In the genomic region with DNA sequence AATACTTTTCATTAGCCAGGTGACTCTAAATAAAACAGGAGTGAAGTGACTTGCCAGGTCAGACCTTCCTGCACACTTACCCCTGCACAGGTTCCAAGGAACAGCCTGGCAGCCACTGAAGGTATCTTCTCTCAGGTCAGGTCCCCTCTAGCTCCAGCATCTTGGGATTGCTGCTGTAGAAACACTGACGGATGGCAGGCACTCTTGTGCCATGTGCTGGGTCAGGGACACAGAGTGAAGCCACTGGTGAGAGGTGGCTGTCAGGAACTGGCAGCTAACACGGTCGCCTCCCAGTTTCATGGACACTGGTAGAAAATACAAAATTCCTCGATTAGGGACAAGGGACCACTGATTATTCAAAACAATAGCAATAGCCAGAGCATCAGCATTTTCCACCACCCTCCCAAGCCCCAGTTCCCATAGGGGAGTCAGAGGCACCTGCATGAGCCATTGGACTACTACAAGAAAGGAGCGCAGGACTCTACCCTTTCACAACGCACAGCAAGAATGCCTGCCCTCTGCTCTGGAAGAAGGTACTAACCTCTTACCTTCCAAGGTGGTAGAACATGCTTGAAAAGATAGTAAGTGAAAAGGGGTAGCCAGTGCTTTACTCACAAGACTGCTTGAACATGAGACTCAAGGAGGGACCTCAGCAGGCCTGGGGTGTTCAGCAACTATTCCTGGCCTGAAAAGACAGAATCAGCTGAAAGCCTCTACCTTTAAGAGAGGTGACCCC, we compare ENCODE assay signal across 11 cellular contexts. TPM values are rescaled to one million over a fixed set of nuclear protein-coding genes. Genes with fewer than 3 reads are reported as not detected.
A peak's percentile ranks its signal among the peaks of the same experiment; 100 is the strongest.
DNase-seq lines count a peak whose midpoint lies in the region; ATAC-seq and TF ChIP-seq lines count a peak whose summit lies in the region.
"Had no signal": no experiment of that assay in that cellular context is flagged by ENCODE, and none has a peak within 500 bp of the region (broad histone marks: within the 10 kb centered on the region; RNA-seq: fewer than 3 reads in every experiment).

No MANE protein-coding gene starts in this region.

- H3K4me1 Mint-ChIP-seq in activated naive CD4-positive, alpha-beta T cell treated with anti-CD3 and anti-CD28 coated beads, Interleukin-2, amount 10 ng/mL, durations not matched to agents 7 days and 5 days, result peaks cover 87% of the 10 kb centered on the region
- H3K4me1 Mint-ChIP-seq in stimulated activated naive CD8-positive, alpha-beta T cell treated with anti-CD3 and anti-CD28 coated beads, Interleukin-15, amount 100 ng/mL, for 72 hours, result peaks cover 89% of the 10 kb centered on the region

- no peaks in the 10 kb centered on the region for H3K9me3 Mint-ChIP-seq in activated naive CD4-positive, alpha-beta T cell treated with anti-CD3 and anti-CD28 coated beads, Interleukin-2, amount 10 ng/mL, durations not matched to agents 7 days and 5 days
- no peaks in the 10 kb centered on the region for H3K9me3 Mint-ChIP-seq in stimulated activated naive CD8-positive, alpha-beta T cell treated with anti-CD3 and anti-CD28 coated beads, Interleukin-15, amount 100 ng/mL, for 72 hours

- 75 to 84% methylated on average over 3 to 6 of the region's 6 CpGs for WGBS in esophagus squamous epithelium, 2 donors

- H3K27me3 Mint-ChIP-seq in activated naive CD4-positive, alpha-beta T cell treated with anti-CD3 and anti-CD28 coated beads, Interleukin-2, amount 10 ng/mL, durations not matched to agents 7 days and 5 days, result peaks cover 3% of the 10 kb centered on the region
- H3K27me3 Mint-ChIP-seq in stimulated activated naive CD8-positive, alpha-beta T cell treated with anti-CD3 and anti-CD28 coated beads, Interleukin-15, amount 100 ng/mL, for 72 hours, result no peaks in the 10 kb centered on the region

- peak overlapping the region; percentile 82 for H3K4me3 ChIP-seq in fibroblast of mammary gland (ENCODE audit: control insufficient read depth, low read depth, low read length)
- H3K4me3 ChIP-seq in esophagus squamous epithelium, result peak overlapping the region in 2 of 4 donors; percentile 63 to 78
- H3K4me3 ChIP-seq: cardiac muscle cell, uterus had no signal

- no peaks in the 10 kb centered on the region for H3K9me3 ChIP-seq in esophagus squamous epithelium
- H3K9me3 ChIP-seq: uterus had no signal

- TF ChIP-seq POLR2A in esophagus squamous epithelium (IDR thresholded peaks at IDR 0.05), result no peak

- peak overlapping the region; percentile 98 for H3K27ac Mint-ChIP-seq in activated naive CD4-positive, alpha-beta T cell treated with anti-CD3 and anti-CD28 coated beads, Interleukin-2, amount 10 ng/mL, durations not matched to agents 7 days and 5 days
- peak overlapping the region; percentile 98 to 100 for H3K27ac Mint-ChIP-seq in stimulated activated naive CD8-positive, alpha-beta T cell treated with anti-CD3 and anti-CD28 coated beads, Interleukin-15, amount 100 ng/mL, for 72 hours

- H3K36me3 Mint-ChIP-seq in activated naive CD4-positive, alpha-beta T cell treated with anti-CD3 and anti-CD28 coated beads, Interleukin-2, amount 10 ng/mL, durations not matched to agents 7 days and 5 days, result peaks cover 55% of the 10 kb centered on the region

- DNase-seq in activated naive CD4-positive, alpha-beta T cell treated with anti-CD3 and anti-CD28 coated beads, Interleukin-2, amount 10 ng/mL, durations not matched to agents 7 days and 5 days, result no peak
- DNase-seq in activated naive CD4-positive, alpha-beta T cell treated with anti-CD3 and anti-CD28 coated beads, Interleukin-2, amount 50 U/mL, for 16 hours, result no peak
- DNase-seq in fibroblast of mammary gland (ENCODE audit: low read depth), result no peak
- DNase-seq in stimulated activated naive CD8-positive, alpha-beta T cell treated with anti-CD3 and anti-CD28 coated beads, Interleukin-15, amount 100 ng/mL, for 72 hours, result no peak
- DNase-seq in esophagus squamous epithelium (lab: John Stamatoyannopoulos, UW), result no peak
- DNase-seq in A172 (ENCODE audit: low spot score), result no peak
- no peak for DNase-seq in GOT3 (lab: John Stamatoyannopoulos, UW)
- DNase-seq: HCEC 1CT, uterus had no signal

- H3K4me3 Mint-ChIP-seq in activated naive CD4-positive, alpha-beta T cell treated with anti-CD3 and anti-CD28 coated beads, Interleukin-2, amount 10 ng/mL, durations not matched to agents 7 days and 5 days, result peak overlapping the region; percentile 94
- H3K4me3 Mint-ChIP-seq in stimulated activated naive CD8-positive, alpha-beta T cell treated with anti-CD3 and anti-CD28 coated beads, Interleukin-15, amount 100 ng/mL, for 72 hours, result peak overlapping the region; percentile 96 to 98

- TF ChIP-seq CTCF in VCaP (conservative IDR thresholded peaks at IDR 0.05) (no peak), fibroblast of mammary gland (conservative IDR thresholded peaks at IDR 0.05; ENCODE audit: control insufficient read depth, insufficient read depth, low read depth, low read length) (no peak), esophagus squamous epithelium (IDR thresholded peaks at IDR 0.05) (no peak)

- no peak for ATAC-seq in stimulated activated naive CD8-positive, alpha-beta T cell treated with anti-CD3 and anti-CD28 coated beads, Interleukin-15, amount 100 ng/mL, for 72 hours

- intact Hi-C loops in esophagus squamous epithelium (cut with DNase I), result no loop called here

- no peaks in the 10 kb centered on the region for H3K27me3 ChIP-seq in esophagus squamous epithelium
- H3K27me3 ChIP-seq: cardiac muscle cell, uterus had no signal

- H3K27ac ChIP-seq in VCaP (peak overlapping the region; percentile 92), esophagus squamous epithelium (peak overlapping the region in 1 of 4 donors; percentile 92)
- H3K27ac ChIP-seq: cardiac muscle cell, uterus had no signal

- CTCF ChIA-PET in activated naive CD4-positive, alpha-beta T cell treated with anti-CD3 and anti-CD28 coated beads, Interleukin-2, amount 10 ng/mL, durations not matched to agents 7 days and 5 days (lab: Charles Lee), result interaction anchor here (0.6 to 3.2 kb wide), 5 partner anchors 10 to 45 kb away, joined by 3 to 27 read pairs (median 5); no protein-coding TSS in a partner anchor

- peaks cover 5 to 45% (median 7%) of the 10 kb centered on the region in 3 donors for H3K36me3 ChIP-seq in esophagus squamous epithelium
- H3K36me3 ChIP-seq: uterus had no signal

- peaks cover 37 to 72% (median 44%) of the 10 kb centered on the region in 3 donors for H3K4me1 ChIP-seq in esophagus squamous epithelium
- H3K4me1 ChIP-seq: uterus had no signal

RNA-seq across cellular contexts. Expression of a gene that starts 5.1 kb away (rescaled TPM):
- 1 to 10 TPM; 1.3 to 5.0 (median 2.6) TPM for total RNA-seq in esophagus squamous epithelium
- 0.76 and 1.6 TPM in 2 replicates for total RNA-seq in A172 (2014; rRNA removed; shearing (Covaris generic))

RNA-seq across cellular contexts. Expression of a gene that starts 16.1 kb away (rescaled TPM):
- 10 to 100 TPM; 20.0 to 36.3 (median 24.9) TPM for total RNA-seq in esophagus squamous epithelium
- total RNA-seq in A172 (2014; rRNA removed; shearing (Covaris generic)), result 67.4 and 70.8 TPM in 2 replicates
